In genomic region chr11:95556342-95557151, GRCh38 we compare ENCODE assay signal across 8 cellular contexts.
DNase-seq lines count a peak whose midpoint lies in the region; ATAC-seq and TF ChIP-seq lines count a peak whose summit lies in the region.

No MANE protein-coding gene starts in this region.

- intact Hi-C loops in sigmoid colon (cut with DNase I) (no loop called here), Caco-2 (cut with micrococcal nuclease; ENCODE audit: unreplicated experiment) (no loop called here)

- peaks cover 0 to 12% (median 11%) of the 10 kb centered on the region in 4 donors for H3K4me1 ChIP-seq in sigmoid colon
- no peaks in the 10 kb centered on the region for H3K4me1 ChIP-seq in Caco-2

- no peaks in the 10 kb centered on the region for H3K9me3 Mint-ChIP-seq in Caco-2 (ENCODE audit: unreplicated experiment)

- H3K27me3 ChIP-seq in sigmoid colon (no peaks in the 10 kb centered on the region), Caco-2 (replicated peaks; ENCODE audit: control insufficient read depth, insufficient read depth, low read length) (no peaks in the 10 kb centered on the region)

- CTCF ChIA-PET in Caco-2 (lab: Charles Lee): interaction anchor here (0.6 to 0.7 kb wide), 2 partner anchors 12 to 266 kb away, joined by 3 to 4 read pairs; no protein-coding TSS in a partner anchor

- no peaks in the 10 kb centered on the region for H3K36me3 ChIP-seq in sigmoid colon
- no peaks in the 10 kb centered on the region for H3K36me3 ChIP-seq in Caco-2 (ENCODE audit: control insufficient read depth, insufficient read depth, low read length)

- no peak for TF ChIP-seq POLR2A in sigmoid colon (IDR thresholded peaks at IDR 0.05)

- H3K9me3 ChIP-seq in sigmoid colon (no peaks in the 10 kb centered on the region), Caco-2 (no peaks in the 10 kb centered on the region)

- 66 to 74% methylated on average over 5 of the region's 5 CpGs for WGBS in sigmoid colon, 2 donors

- H3K4me3 ChIP-seq in sigmoid colon: no peak overlapping the region
- no peak overlapping the region for H3K4me3 ChIP-seq in Caco-2 (ENCODE audit: low read depth, low read length)

- ATAC-seq in GM18868 (IDR thresholded peaks at IDR 0.05; ENCODE audit: unreplicated experiment) (peak; percentile 89), HG02610 (IDR thresholded peaks at IDR 0.05; ENCODE audit: unreplicated experiment) (peak; percentile 90), SK-N-SH treated with all-trans-retinoic acid at 6 μM for 48 hours (no peak)

- no peak overlapping the region for H3K27ac Mint-ChIP-seq in Caco-2 (ENCODE audit: unreplicated experiment)

- no peak for TF ChIP-seq EP300 in sigmoid colon (IDR thresholded peaks at IDR 0.05)

- H3K4me1 Mint-ChIP-seq in Caco-2 (ENCODE audit: low read depth, unreplicated experiment): no peaks in the 10 kb centered on the region

- H3K27me3 Mint-ChIP-seq in Caco-2 (ENCODE audit: insufficient read depth, unreplicated experiment): no peaks in the 10 kb centered on the region

- peak overlapping the region in 1 of 4 donors; percentile 16 for H3K27ac ChIP-seq in sigmoid colon

- POLR2A ChIA-PET in Caco-2 (lab: Charles Lee): interaction anchor here (0.5 kb wide), 1 partner anchor 396 kb away, joined by 4 read pairs; no protein-coding TSS in a partner anchor

- no peaks in the 10 kb centered on the region for H3K36me3 Mint-ChIP-seq in Caco-2 (ENCODE audit: insufficient read depth, unreplicated experiment)

- H3K4me3 Mint-ChIP-seq in Caco-2 (ENCODE audit: unreplicated experiment): no peak overlapping the region

- no TSS peak for BruUV-seq in Caco-2 (replicated peaks; lab: Mats Ljungman, UMichigan)

- TF ChIP-seq CTCF in sigmoid colon (IDR thresholded peaks at IDR 0.05) (no peak), Caco-2 (IDR thresholded peaks at IDR 0.05; ENCODE audit: insufficient read depth in 1 of 2, low read depth in 1 of 2, low read length in 1 of 2, severe bottlenecking in 1 of 2, unreplicated experiment in 1 of 2) (no peak)

- DNase-seq in iris pigment epithelial cell (ENCODE audit: low read depth) (peak; percentile 23), sigmoid colon (no peak), Caco-2 (no peak), amygdala (lab: John Stamatoyannopoulos, UW) (no peak), NK-92 (lab: John Stamatoyannopoulos, UW; ENCODE audit: unreplicated experiment) (no peak)

TF ChIP-seq in SK-N-SH treated with all-trans-retinoic acid at 6 μM for 48 hours, 23 proteins besides CTCF, POLR2A, EP300 and RAD21:
- TF ChIP-seq TCF4 (CRISPR knock-in tag; IDR thresholded peaks at IDR 0.05; ENCODE audit: borderline replicate concordance) (peak; percentile 75), POU6F1 (CRISPR knock-in tag; IDR thresholded peaks at IDR 0.05; ENCODE audit: borderline replicate concordance, low read depth) (no peak), TSHZ2 (CRISPR knock-in tag; IDR thresholded peaks at IDR 0.05) (no peak), ZNF70 (CRISPR knock-in tag; IDR thresholded peaks at IDR 0.05) (no peak), ISL1 (CRISPR knock-in tag; IDR thresholded peaks at IDR 0.05) (peak; percentile 23; the same call in 1 of the 2 replicates)
